In the genomic region with DNA sequence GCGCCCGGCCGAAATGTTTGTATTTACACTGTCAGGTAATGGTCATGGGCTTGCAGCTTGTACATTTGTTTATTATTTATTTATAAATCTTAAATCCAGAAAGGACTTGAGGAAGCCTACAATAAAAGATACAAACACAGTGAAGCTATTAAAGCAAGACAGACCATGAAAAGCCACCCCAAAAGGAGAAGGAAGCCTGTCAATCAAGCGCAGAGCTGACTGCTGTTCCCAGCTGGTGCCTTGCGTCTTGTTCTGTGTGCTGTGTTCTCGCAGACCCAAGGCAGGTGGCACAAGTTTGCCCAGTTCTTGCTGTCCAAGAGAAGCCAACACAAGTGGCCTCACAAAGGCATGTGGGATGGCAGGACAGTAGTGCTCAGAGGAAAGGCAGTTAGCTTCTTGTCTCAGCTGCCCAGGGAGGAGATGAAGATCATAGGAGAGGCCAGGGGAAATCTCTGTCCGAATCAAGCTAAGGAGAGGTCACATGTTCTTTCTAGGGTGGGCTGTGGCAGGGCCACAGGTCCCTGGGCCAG, we compare ENCODE assay signal across 26 cellular contexts. TPM values are rescaled to one million over a fixed set of nuclear protein-coding genes. Genes with fewer than 3 reads are reported as not detected.
DNase-seq lines count a peak whose midpoint lies in the region; ATAC-seq and TF ChIP-seq lines count a peak whose summit lies in the region.
"Had no signal": no experiment of that assay in that cellular context is flagged by ENCODE, and none has a peak within 500 bp of the region (broad histone marks: within the 10 kb centered on the region; RNA-seq: fewer than 3 reads in every experiment).

No MANE protein-coding gene starts in this region.

- H3K4me3 ChIP-seq in breast epithelium (no peak overlapping the region), mammary epithelial cell (replicated peaks in 1 of 3; ENCODE audit: insufficient read depth in 1 of 3, low read depth in 2 of 3, low read length in 3 of 3) (no peak overlapping the region), SK-N-SH (ENCODE audit: low read depth in 2 of 2, low read length in 1 of 2) (no peak overlapping the region)
- H3K4me3 ChIP-seq: HAP-1, PC-9 had no signal

- H3K4me1 ChIP-seq in breast epithelium, result no peaks in the 10 kb centered on the region
- H3K4me1 ChIP-seq in mammary epithelial cell (ENCODE audit: insufficient read depth, low read length), result peaks cover 26% of the 10 kb centered on the region
- peaks cover 17 to 77% of the 10 kb centered on the region in 2 experiments; a peak in 3 of 4 replicates for H3K4me1 ChIP-seq in SK-N-SH (ENCODE audit: control insufficient read depth in 1 of 2, insufficient read depth in 2 of 2, low read depth in 1 of 2, low read length in 1 of 2)

- CTCF ChIA-PET in mammary epithelial cell (lab: Charles Lee; ENCODE audit: low non-redundant PET) (no interaction called here), SK-N-SH (lab: Yijun Ruan, JAX) (interaction anchor here (1.3 to 15.3 kb wide), 6 partner anchors 12 to 1233 kb away, joined by 3 to 310 read pairs (median 4); no protein-coding TSS in a partner anchor)

- intact Hi-C loops in breast epithelium (cut with DNase I; ENCODE audit: low total_unique reads) (no loop called here), mammary epithelial cell (cut with micrococcal nuclease) (no loop called here)

- no TSS peak for BruUV-seq in mammary epithelial cell (replicated peaks; lab: Mats Ljungman, UMichigan)

- no peak overlapping the region for H3K9ac ChIP-seq in mammary epithelial cell (ENCODE audit: insufficient read depth, low read length)
- no peak overlapping the region for H3K9ac ChIP-seq in SK-N-SH

- POLR2A ChIA-PET in SK-N-SH (lab: Yijun Ruan, JAX), result interaction anchor here (0.5 to 1.1 kb wide), 2 partner anchors 21 to 171 kb away, joined by 4 read pairs; no protein-coding TSS in a partner anchor

- H3K27me3 ChIP-seq in breast epithelium (no peaks in the 10 kb centered on the region), mammary epithelial cell (ENCODE audit: insufficient read depth, low read length) (no peaks in the 10 kb centered on the region), SK-N-SH (ENCODE audit: insufficient read depth) (no peaks in the 10 kb centered on the region)

- H2AFZ ChIP-seq in mammary epithelial cell (ENCODE audit: low read depth, low read length), result no peak overlapping the region
- no peak overlapping the region for H2AFZ ChIP-seq in SK-N-SH (ENCODE audit: low read depth)
- H2AFZ ChIP-seq: PC-9 had no signal

- H3K9me3 ChIP-seq in breast epithelium (no peaks in the 10 kb centered on the region), mammary epithelial cell (replicated peaks; ENCODE audit: insufficient read depth, low read length) (no peaks in the 10 kb centered on the region), SK-N-SH (no peaks in the 10 kb centered on the region)
- H3K9me3 ChIP-seq: HAP-1 had no signal

- in situ Hi-C loops in mammary epithelial cell (cut with MboI; ENCODE audit: low sequenced_read_pairs in 2 of 2), result loop anchor here in 1 of 2 donors (25.0 kb wide), 1 partner anchor 1266 kb away; no protein-coding TSS in a partner anchor

- dilution Hi-C loops in mammary epithelial cell (cut with HindIII; ENCODE audit: low sequenced_read_pairs), result no loop called here

- DNase-seq in breast epithelium (ENCODE audit: low spot score in 2 of 2), result no peak
- DNase-seq in mammary epithelial cell, result no peak
- DNase-seq in caudate nucleus (lab: John Stamatoyannopoulos, UW), result no peak
- no peak for DNase-seq in neural crest cell (ENCODE audit: low read depth, low spot score)
- no peak for DNase-seq in SK-N-SH
- DNase-seq in AG20443 (ENCODE audit: low spot score), result no peak
- DNase-seq in substantia nigra (lab: John Stamatoyannopoulos, UW), result no peak
- DNase-seq: AML-193; C1 segment of cervical spinal cord; Calu3; CD8-positive, alpha-beta memory T cell; EL; GF-D8; KBM-7; MM.1S; NCI-H1048; NCI-H1417 treated with DMSO at 0.1 percent for 48 hours; NCI-H187; NCI-H510A; PC-9; RPMI8226 had no signal

- TF ChIP-seq POLR2A in breast epithelium (IDR thresholded peaks at IDR 0.05), result no peak

- 82% methylated on average over 7 of the region's 7 CpGs for WGBS in mammary epithelial cell (ENCODE audit: low coverage, missing lambda C conversion rate)
- WGBS in SK-N-SH (ENCODE audit: low lambda C conversion rate), result 98% methylated on average over 7 of the region's 7 CpGs

- no peaks in the 10 kb centered on the region for H3K9me2 ChIP-seq in SK-N-SH

- H3K79me2 ChIP-seq in mammary epithelial cell (ENCODE audit: insufficient read depth, low read length) (peaks cover 5% of the 10 kb centered on the region), SK-N-SH (ENCODE audit: insufficient read depth) (peaks cover 2% of the 10 kb centered on the region; the same call in 1 of the 2 replicates)

- H3K36me3 ChIP-seq in breast epithelium (no peaks in the 10 kb centered on the region), mammary epithelial cell (ENCODE audit: insufficient read depth, low read length) (no peaks in the 10 kb centered on the region), SK-N-SH (replicated peaks in 1 of 2; ENCODE audit: control insufficient read depth in 1 of 2, insufficient read depth in 2 of 2, low read length in 1 of 2) (no peaks in the 10 kb centered on the region)
- H3K36me3 ChIP-seq: HAP-1 had no signal

- peak overlapping the region; percentile 38 for H3K27ac Mint-ChIP-seq in neural crest cell (ENCODE audit: unreplicated experiment)

- H3K27ac ChIP-seq in breast epithelium (peak overlapping the region; percentile 81 to 82), mammary epithelial cell (ENCODE audit: insufficient read depth, low read depth, low read length) (no peak overlapping the region), caudate nucleus (ENCODE audit: low read depth, low read length) (peak overlapping the region; percentile 29), SK-N-SH (ENCODE audit: low read depth in 2 of 2, low read length in 1 of 2) (peak overlapping the region in 1 of 2 experiments; percentile 78; a peak in 2 of 4 replicates), substantia nigra (ENCODE audit: low read depth, low read length, poor library complexity, severe bottlenecking) (no peak overlapping the region)
- H3K27ac ChIP-seq: 22Rv1, HL-60, PC-9 had no signal

- TF ChIP-seq EP300 in SK-N-SH (IDR thresholded peaks at IDR 0.05; ENCODE audit: borderline replicate concordance in 1 of 2, low read depth in 1 of 2, low read length in 1 of 2), result no peak

- no peaks in the 10 kb centered on the region for H3K36me3 Mint-ChIP-seq in neural crest cell (ENCODE audit: low read depth)

- H3F3A ChIP-seq in SK-N-SH (replicated peaks; ENCODE audit: insufficient read depth), result no peaks in the 10 kb centered on the region

- TF ChIP-seq CTCF in breast epithelium (IDR thresholded peaks at IDR 0.05) (no peak), mammary epithelial cell (conservative IDR thresholded peaks at IDR 0.05 in 1 of 2, IDR thresholded peaks at IDR 0.05 in 1 of 2; ENCODE audit: extremely low read depth in 1 of 2, insufficient read depth in 1 of 2, low read depth in 1 of 2, low read length in 2 of 2) (no peak), neural crest cell (conservative IDR thresholded peaks at IDR 0.05) (no peak), SK-N-SH (IDR thresholded peaks at IDR 0.05) (no peak)

- peaks cover 65% of the 10 kb centered on the region for H3K4me1 Mint-ChIP-seq in neural crest cell

- no peaks in the 10 kb centered on the region for H4K20me1 ChIP-seq in mammary epithelial cell (ENCODE audit: insufficient read depth, low read length)
- no peaks in the 10 kb centered on the region for H4K20me1 ChIP-seq in SK-N-SH (ENCODE audit: insufficient read depth)

- no peak for ATAC-seq in GM18873 (IDR thresholded peaks at IDR 0.05; ENCODE audit: low FRiP score, unreplicated experiment)
- ATAC-seq: HepG2 had no signal

- H3K4me2 ChIP-seq in mammary epithelial cell (ENCODE audit: insufficient read depth, low read depth, low read length) (no peak overlapping the region), SK-N-SH (no peak overlapping the region)
- H3K4me2 ChIP-seq: PC-9 had no signal

- no peaks in the 10 kb centered on the region for H3K27me3 Mint-ChIP-seq in neural crest cell (ENCODE audit: low read depth)
- H3K27me3 Mint-ChIP-seq: CD8-positive, alpha-beta memory T cell had no signal

- no peak overlapping the region for H3K4me3 Mint-ChIP-seq in neural crest cell

- no peaks in the 10 kb centered on the region for H3K9me3 Mint-ChIP-seq in neural crest cell
- H3K9me3 Mint-ChIP-seq: CD8-positive, alpha-beta memory T cell had no signal

- no peak for TF ChIP-seq RAD21 in SK-N-SH (IDR thresholded peaks at IDR 0.05; ENCODE audit: low read length)

TF ChIP-seq in SK-N-SH, 30 proteins besides CTCF, POLR2A, EP300 and RAD21 (continues in another document):
- no peak for TF ChIP-seq FOSL2 (IDR thresholded peaks at IDR 0.05; ENCODE audit: borderline replicate concordance, low read depth)
- no peak for TF ChIP-seq FOXM1 (IDR thresholded peaks at IDR 0.05; ENCODE audit: low read depth)
- no peak for TF ChIP-seq CHD2 (IDR thresholded peaks at IDR 0.05; ENCODE audit: low read length, partially characterized antibody)
- no peak for TF ChIP-seq POLR2AphosphoS5 (IDR thresholded peaks at IDR 0.05; ENCODE audit: low read depth, low read length)
- TF ChIP-seq GABPA (IDR thresholded peaks at IDR 0.05; ENCODE audit: low read depth), result no peak
- TF ChIP-seq, protein P1, sequence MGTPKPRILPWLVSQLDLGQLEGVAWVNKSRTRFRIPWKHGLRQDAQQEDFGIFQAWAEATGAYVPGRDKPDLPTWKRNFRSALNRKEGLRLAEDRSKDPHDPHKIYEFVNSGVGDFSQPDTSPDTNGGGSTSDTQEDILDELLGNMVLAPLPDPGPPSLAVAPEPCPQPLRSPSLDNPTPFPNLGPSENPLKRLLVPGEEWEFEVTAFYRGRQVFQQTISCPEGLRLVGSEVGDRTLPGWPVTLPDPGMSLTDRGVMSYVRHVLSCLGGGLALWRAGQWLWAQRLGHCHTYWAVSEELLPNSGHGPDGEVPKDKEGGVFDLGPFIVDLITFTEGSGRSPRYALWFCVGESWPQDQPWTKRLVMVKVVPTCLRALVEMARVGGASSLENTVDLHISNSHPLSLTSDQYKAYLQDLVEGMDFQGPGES (IDR thresholded peaks at IDR 0.05; ENCODE audit: low read depth, low read length), result no peak
- TF ChIP-seq MXI1 (IDR thresholded peaks at IDR 0.05; ENCODE audit: low read depth, low read length), result no peak
- TF ChIP-seq RCOR1 (IDR thresholded peaks at IDR 0.05; ENCODE audit: low read length), result no peak
- TF ChIP-seq TAF1 (IDR thresholded peaks at IDR 0.05; ENCODE audit: borderline replicate concordance, low read depth, low read length), result no peak

RNA-seq across cellular contexts. Expression of a gene that starts 20.0 kb away (rescaled TPM):
- 10 to 100 TPM in 2 of 3 donors, 1 to 10 TPM in 1; 8.0 to 14.2 (median 12.5) TPM for total RNA-seq in breast epithelium
- 10 to 100 TPM; 12.3 to 14.0 TPM for total RNA-seq in mammary epithelial cell
- polyA plus RNA-seq in mammary epithelial cell, result 7.2 TPM
- 6.9 TPM for polyA minus RNA-seq in mammary epithelial cell
- total RNA-seq in neural crest cell, result 7.6 and 9.8 TPM in 2 replicates
- polyA plus RNA-seq in SK-N-SH (2012; rRNA removed), result 26.8 and 33.3 TPM in 2 replicates
- 21.4 and 23.2 TPM in 2 replicates for polyA plus RNA-seq in SK-N-SH (2012; cell fraction: cytosol; rRNA removed)
- polyA plus RNA-seq in SK-N-SH (2012; cell fraction: nucleus; rRNA removed), result 19.3 and 21.2 TPM in 2 replicates

Comparison
In these comparisons a context has a peak if more than half of its experiments do, and no peak if none do; other contexts are left out.
1. H3K27ac ChIP-seq: peak in breast epithelium (2 of 2) and caudate nucleus (single experiment); none in mammary epithelial cell (single experiment) and substantia nigra (single experiment).